Comparison of ENCODE assay signal across 13 cellular contexts in genomic region chr2:241511091-241511741, GRCh38.
"Had no signal": no experiment of that assay in that cellular context is flagged by ENCODE, and none has a peak within 500 bp of the region (broad histone marks: within the 10 kb centered on the region; RNA-seq: fewer than 3 reads in every experiment).

No MANE protein-coding gene starts in this region.

- H3K27ac Mint-ChIP-seq: activated naive CD4-positive, alpha-beta T cell treated with anti-CD3 and anti-CD28 coated beads, Interleukin-2, amount 10 ng/mL, durations not matched to agents 7 days and 5 days had no signal

- H3K4me3 ChIP-seq: breast epithelium, esophagus squamous epithelium, mucosa of descending colon, stomach had no signal

- DNase-seq: activated naive CD4-positive, alpha-beta T cell treated with anti-CD3 and anti-CD28 coated beads, Interleukin-2, amount 10 ng/mL, durations not matched to agents 7 days and 5 days; esophagus squamous epithelium; foreskin fibroblast; head of caudate nucleus; left colon; mucosa of descending colon; nephron progenitor cell; stimulated activated CD4-positive, alpha-beta T cell treated with anti-CD3 and anti-CD28 coated beads, Interleukin-15, amount 100 ng/mL, for 24 hours; stimulated activated CD4-positive, alpha-beta T cell treated with anti-CD3 and anti-CD28 coated beads, Interleukin-4, amount 100 ng/mL, for 24 hours; stomach; T1000 had no signal

- H3K4me3 Mint-ChIP-seq: activated naive CD4-positive, alpha-beta T cell treated with anti-CD3 and anti-CD28 coated beads, Interleukin-2, amount 10 ng/mL, durations not matched to agents 7 days and 5 days; nephron progenitor cell had no signal

- ATAC-seq: left colon, mucosa of descending colon had no signal

- H3K9me3 Mint-ChIP-seq: activated naive CD4-positive, alpha-beta T cell treated with anti-CD3 and anti-CD28 coated beads, Interleukin-2, amount 10 ng/mL, durations not matched to agents 7 days and 5 days; nephron progenitor cell had no signal

- FAIRE-seq: urothelium cell line had no signal

- H3K27ac ChIP-seq: breast epithelium, esophagus squamous epithelium, stomach had no signal
